ENCODE assay signal across 9 cellular contexts in genomic region chr5:23013395-23013994, GRCh38.
DNase-seq lines count a peak whose midpoint lies in the region; TF ChIP-seq lines count a peak whose summit lies in the region.
"Had no signal": no experiment of that assay in that cellular context is flagged by ENCODE, and none has a peak within 500 bp of the region (broad histone marks: within the 10 kb centered on the region; RNA-seq: fewer than 3 reads in every experiment).

No MANE protein-coding gene starts in this region.

- no peak overlapping the region for H3K4me3 ChIP-seq in HAP-1

- no peaks in the 10 kb centered on the region for H3K9me3 ChIP-seq in HAP-1

- in situ Hi-C loops in HAP-1 (cut with MboI; ENCODE audit: low sequenced_read_pairs): no loop called here

- DNase-seq in DMS 273 treated with DMSO at 0.1 percent for 48 hours (lab: John Stamatoyannopoulos, UW) (peak; percentile 67), NCI-H2227 treated with DMSO at 0.1 percent for 48 hours (lab: John Stamatoyannopoulos, UW) (peak; percentile 64), osteocyte (ENCODE audit: extremely low spot score, unreplicated experiment) (no peak), HAP-1 (ENCODE audit: low spot score in 2 of 2) (no peak), NCI-H2196 treated with DMSO at 0.1 percent for 48 hours (lab: John Stamatoyannopoulos, UW; ENCODE audit: unreplicated experiment) (no peak), NAMALWA (ENCODE audit: low spot score) (no peak)
- DNase-seq: activated naive CD4-positive, alpha-beta T cell; HCEC 1CT had no signal

- 0 out of 2 replicates have a peak, but pooled peaks cover 1% of the 10 kb centered on the region for H3K4me1 ChIP-seq in HAP-1

- H3K4me1 Mint-ChIP-seq in brain: peaks cover 4% of the 10 kb centered on the region
- peaks cover 5% of the 10 kb centered on the region for H3K4me1 Mint-ChIP-seq in osteocyte (ENCODE audit: unreplicated experiment)

- no peaks in the 10 kb centered on the region for H3K36me3 ChIP-seq in HAP-1 (replicated peaks)

- H3K4me3 Mint-ChIP-seq in brain (peak overlapping the region in 4 of 5 experiments; percentile 49 to 84 (median 66)), osteocyte (ENCODE audit: unreplicated experiment) (peak overlapping the region; percentile 71)

- H3K27me3 ChIP-seq in HAP-1 (ENCODE audit: low read depth): no peaks in the 10 kb centered on the region

- H3K36me3 Mint-ChIP-seq in brain (no peaks in the 10 kb centered on the region), osteocyte (ENCODE audit: unreplicated experiment) (no peaks in the 10 kb centered on the region)

- TF ChIP-seq CTCF in brain (conservative IDR thresholded peaks at IDR 0.05) (no peak), osteocyte (IDR thresholded peaks at IDR 0.05) (no peak)

- H3K27me3 Mint-ChIP-seq in brain (peaks cover 6% of the 10 kb centered on the region), osteocyte (ENCODE audit: unreplicated experiment) (peaks cover 21% of the 10 kb centered on the region)

- H3K27ac Mint-ChIP-seq in brain (peak overlapping the region in 1 of 5 experiments; percentile 69), osteocyte (ENCODE audit: unreplicated experiment) (peak overlapping the region; percentile 68)

- H3K9me3 Mint-ChIP-seq in brain: no peaks in the 10 kb centered on the region
- H3K9me3 Mint-ChIP-seq in osteocyte (ENCODE audit: unreplicated experiment): no peaks in the 10 kb centered on the region

Comparison
In these comparisons a context has a peak if more than half of its experiments do, and no peak if none do; other contexts are left out.
1. DNase-seq: peak in DMS 273 treated with DMSO at 0.1 percent for 48 hours (single experiment) and NCI-H2227 treated with DMSO at 0.1 percent for 48 hours (single experiment); none in osteocyte (single experiment), HAP-1 (0 of 2), NCI-H2196 treated with DMSO at 0.1 percent for 48 hours (single experiment) and NAMALWA (single experiment).